Comparison of ENCODE assay signal across 8 cellular contexts in the genomic region with DNA sequence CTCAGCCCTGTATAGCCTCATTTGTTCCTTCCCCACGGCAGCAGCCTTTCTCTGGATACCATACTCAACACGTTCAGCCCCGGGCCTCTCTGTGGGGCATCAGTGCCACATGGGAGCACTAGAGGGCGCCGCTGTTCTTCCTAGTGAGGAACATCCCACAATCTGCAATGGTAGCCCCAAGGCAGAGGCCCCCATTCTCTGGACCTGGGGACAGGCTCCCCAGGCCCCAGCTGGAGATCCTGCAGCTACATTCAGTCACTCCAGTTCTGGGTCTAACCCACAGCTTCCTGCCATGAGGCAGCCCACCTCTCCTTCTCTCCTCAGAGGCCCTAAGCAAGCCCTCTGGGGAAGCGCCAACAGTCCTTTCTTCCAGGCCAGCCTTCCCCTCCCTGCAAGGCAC. TPM values are rescaled to one million over a fixed set of nuclear protein-coding genes. Genes with fewer than 3 reads are reported as not detected.
DNase-seq lines count a peak whose midpoint lies in the region; ATAC-seq and FAIRE-seq lines count a peak whose summit lies in the region.

No MANE protein-coding gene starts in this region.

- no peak overlapping the region for H3K4me3 Mint-ChIP-seq in activated T-helper 1 cell treated with anti-CD3 and anti-CD28 coated beads, Interleukin-12 subunit alpha, Interleukin-12 subunit beta, Interleukin-2, Interleukin-4 antibody, amounts not matched to agents 30 ng/mL and 10 ng/mL and 1 ng/mL, durations not matched to agents 14 hours and 24 hours and 36 hours

- no peaks in the 10 kb centered on the region for H3K27me3 Mint-ChIP-seq in activated T-helper 1 cell treated with anti-CD3 and anti-CD28 coated beads, Interleukin-12 subunit alpha, Interleukin-12 subunit beta, Interleukin-2, Interleukin-4 antibody, amounts not matched to agents 30 ng/mL and 10 ng/mL and 1 ng/mL, durations not matched to agents 14 hours and 24 hours and 36 hours (ENCODE audit: insufficient read depth)

- ATAC-seq in GM21526 (IDR thresholded peaks at IDR 0.05; ENCODE audit: low FRiP score, unreplicated experiment) = peak; percentile 83

- no peak overlapping the region for H3K27ac Mint-ChIP-seq in activated T-helper 1 cell treated with anti-CD3 and anti-CD28 coated beads, Interleukin-12 subunit alpha, Interleukin-12 subunit beta, Interleukin-2, Interleukin-4 antibody, amounts not matched to agents 30 ng/mL and 10 ng/mL and 1 ng/mL, durations not matched to agents 14 hours and 24 hours and 36 hours

- intact Hi-C loops in activated T-helper 1 cell treated with anti-CD3 and anti-CD28 coated beads, Interleukin-12 subunit alpha, Interleukin-12 subunit beta, Interleukin-2, Interleukin-4 antibody, amounts not matched to agents 30 ng/mL and 10 ng/mL and 1 ng/mL, durations not matched to agents 14 hours and 24 hours and 36 hours (cut with micrococcal nuclease) = loop anchor here (1.0 to 5.0 kb wide), 5 partner anchors 14 to 127 kb away; a partner anchor contains a TSS

- no peaks in the 10 kb centered on the region for H3K4me1 Mint-ChIP-seq in activated T-helper 1 cell treated with anti-CD3 and anti-CD28 coated beads, Interleukin-12 subunit alpha, Interleukin-12 subunit beta, Interleukin-2, Interleukin-4 antibody, amounts not matched to agents 30 ng/mL and 10 ng/mL and 1 ng/mL, durations not matched to agents 14 hours and 24 hours and 36 hours (ENCODE audit: low read depth)

- H3K9me3 Mint-ChIP-seq in activated T-helper 1 cell treated with anti-CD3 and anti-CD28 coated beads, Interleukin-12 subunit alpha, Interleukin-12 subunit beta, Interleukin-2, Interleukin-4 antibody, amounts not matched to agents 30 ng/mL and 10 ng/mL and 1 ng/mL, durations not matched to agents 14 hours and 24 hours and 36 hours = no peaks in the 10 kb centered on the region

- DNase-seq in DMS153 (lab: John Stamatoyannopoulos, UW) (peak; percentile 15), HUDEP-2 (lab: John Stamatoyannopoulos, UW; ENCODE audit: unreplicated experiment in 76 of 76) (peak in 69 of 76 experiments; percentile 4 to 84 (median 56)), RCC 7860 (ENCODE audit: low spot score) (peak; percentile 46), fibroblast of the conjunctiva (ENCODE audit: low read depth) (peak; percentile 42), nucleus accumbens (lab: John Stamatoyannopoulos, UW) (peak in 53 of 56 donors; percentile 13 to 93 (median 60)), superior temporal gyrus (ENCODE audit: extremely low spot score) (peak; percentile 91)
- peak; percentile 69 for DNase-seq in activated T-helper 1 cell treated with anti-CD3 and anti-CD28 coated beads, Interleukin-12 subunit alpha, Interleukin-12 subunit beta, Interleukin-2, Interleukin-4 antibody, amounts not matched to agents 30 ng/mL and 10 ng/mL and 1 ng/mL, durations not matched to agents 14 hours and 24 hours and 36 hours (ENCODE audit: low spot score)

- H3K36me3 Mint-ChIP-seq in activated T-helper 1 cell treated with anti-CD3 and anti-CD28 coated beads, Interleukin-12 subunit alpha, Interleukin-12 subunit beta, Interleukin-2, Interleukin-4 antibody, amounts not matched to agents 30 ng/mL and 10 ng/mL and 1 ng/mL, durations not matched to agents 14 hours and 24 hours and 36 hours (ENCODE audit: low read depth) = no peaks in the 10 kb centered on the region

- no peak for FAIRE-seq in RCC 7860 (lab: Jason Lieb, UNC)

RNA-seq across cellular contexts. Expression of a gene that starts 14.2 kb away (rescaled TPM):
- 9.5 and 12.0 TPM in 2 replicates for total RNA-seq in activated T-helper 1 cell treated with anti-CD3 and anti-CD28 coated beads, Interleukin-12 subunit alpha, Interleukin-12 subunit beta, Interleukin-2, Interleukin-4 antibody, amounts not matched to agents 30 ng/mL and 10 ng/mL and 1 ng/mL, durations not matched to agents 14 hours and 24 hours and 36 hours

RNA-seq across cellular contexts. Expression of a gene that starts 27.1 kb away (rescaled TPM):
- total RNA-seq in activated T-helper 1 cell treated with anti-CD3 and anti-CD28 coated beads, Interleukin-12 subunit alpha, Interleukin-12 subunit beta, Interleukin-2, Interleukin-4 antibody, amounts not matched to agents 30 ng/mL and 10 ng/mL and 1 ng/mL, durations not matched to agents 14 hours and 24 hours and 36 hours = 12.1 and 12.9 TPM in 2 replicates

Comparison
In these comparisons a context has a peak if more than half of its experiments do, and no peak if none do; other contexts are left out.
1. Peak in every context shown above with its lines: DNase-seq and ATAC-seq.
2. DNase-seq: peak in every context shown above with its lines; median percentile 91 in superior temporal gyrus; 69 in activated T-helper 1 cell treated with anti-CD3 and anti-CD28 coated beads, Interleukin-12 subunit alpha, Interleukin-12 subunit beta, Interleukin-2, Interleukin-4 antibody, amounts not matched to agents 30 ng/mL and 10 ng/mL and 1 ng/mL, durations not matched to agents 14 hours and 24 hours and 36 hours; 60 in nucleus accumbens; 56 in HUDEP-2; 46 in RCC 7860; 42 in fibroblast of the conjunctiva; 15 in DMS153.